12 cellular contexts compared by ENCODE assay signal in genomic region chr1:153357076-153357852, GRCh38. TPM values are rescaled to one million over a fixed set of nuclear protein-coding genes. Genes with fewer than 3 reads are reported as not detected.
A peak's percentile ranks its signal among the peaks of the same experiment; 100 is the strongest.
DNase-seq lines count a peak whose midpoint lies in the region; ATAC-seq and TF ChIP-seq lines count a peak whose summit lies in the region.
"Had no signal": no experiment of that assay in that cellular context is flagged by ENCODE, and none has a peak within 500 bp of the region (broad histone marks: within the 10 kb centered on the region; RNA-seq: fewer than 3 reads in every experiment).

No MANE protein-coding gene starts in this region.

- ATAC-seq in naive thymus-derived CD8-positive, alpha-beta T cell = peak in 1 of 2 donors; percentile 35
- ATAC-seq in GM18517 (IDR thresholded peaks at IDR 0.05; ENCODE audit: unreplicated experiment) (no peak), GM18511 (IDR thresholded peaks at IDR 0.05; ENCODE audit: unreplicated experiment) (no peak)
- ATAC-seq: GM12878 had no signal

- peak overlapping the region; percentile 96 to 99 (median 97) for H3K27ac Mint-ChIP-seq in CD14-positive monocyte
- peak overlapping the region in 2 of 10 donors; percentile 7 to 43 for H3K27ac Mint-ChIP-seq in naive thymus-derived CD8-positive, alpha-beta T cell

- H3K9me3 Mint-ChIP-seq in CD14-positive monocyte = peaks cover 0 to 6% (median 2%) of the 10 kb centered on the region in 7 donors
- no peaks in the 10 kb centered on the region for H3K9me3 Mint-ChIP-seq in naive thymus-derived CD8-positive, alpha-beta T cell

- DNase-seq in CD14-positive monocyte (ENCODE audit: low spot score) = peak; percentile 83
- DNase-seq in NOMO-1 (lab: John Stamatoyannopoulos, UW; ENCODE audit: unreplicated experiment in 2 of 2) = peak; percentile 90 to 94
- DNase-seq in epithelial cell of prostate (ENCODE audit: low read depth, low spot score) = no peak
- DNase-seq in naive thymus-derived CD8-positive, alpha-beta T cell = no peak
- DNase-seq in NCI-H2029 treated with DMSO at 0.1 percent for 48 hours (lab: John Stamatoyannopoulos, UW) = no peak
- DNase-seq in NCI-H2107 (lab: John Stamatoyannopoulos, UW) = no peak
- DNase-seq: mesenchymal stem cell had no signal

- H3K27ac ChIP-seq in epithelial cell of prostate = peak overlapping the region; percentile 90
- H3K27ac ChIP-seq: C4-2B had no signal

- peak; percentile 8 for TF ChIP-seq CTCF in CD14-positive monocyte (IDR thresholded peaks at IDR 0.05)

- H3K4me1 Mint-ChIP-seq in CD14-positive monocyte = peaks cover 67% of the 10 kb centered on the region
- peaks cover 15 to 24% (median 21%) of the 10 kb centered on the region in 4 donors for H3K4me1 Mint-ChIP-seq in naive thymus-derived CD8-positive, alpha-beta T cell

- intact Hi-C loops in CD14-positive monocyte (cut with micrococcal nuclease) = loop anchor here in 1 of 2 donors (1.0 kb wide), 1 partner anchor 47 kb away; no protein-coding TSS in a partner anchor

- H3K4me3 Mint-ChIP-seq in CD14-positive monocyte = peak overlapping the region; percentile 97 to 100
- H3K4me3 Mint-ChIP-seq in naive thymus-derived CD8-positive, alpha-beta T cell = peak overlapping the region in 6 of 10 donors; percentile 44 to 69 (median 52)

- H3K27me3 Mint-ChIP-seq in CD14-positive monocyte (ENCODE audit: low read depth in 3 of 3) = peaks cover 0 to 5% (median 3%) of the 10 kb centered on the region in 3 donors
- peaks cover 0 to 7% (median 3%) of the 10 kb centered on the region in 5 donors for H3K27me3 Mint-ChIP-seq in naive thymus-derived CD8-positive, alpha-beta T cell

- POLR2A ChIA-PET in naive thymus-derived CD8-positive, alpha-beta T cell (lab: Charles Lee) = no interaction called here

- H3K36me3 Mint-ChIP-seq in CD14-positive monocyte = peaks cover 26 to 35% of the 10 kb centered on the region in 2 donors
- no peaks in the 10 kb centered on the region for H3K36me3 Mint-ChIP-seq in naive thymus-derived CD8-positive, alpha-beta T cell

RNA-seq across cellular contexts. Expression of gene S100A9, which starts 0.4 kb away (rescaled TPM):
- over 10,000 TPM; 40,800 to 43,602 TPM for polyA plus RNA-seq in CD14-positive monocyte
- total RNA-seq in naive thymus-derived CD8-positive, alpha-beta T cell = 1 to 10 TPM; 2.2 to 2.8 TPM
- polyA plus RNA-seq in naive thymus-derived CD8-positive, alpha-beta T cell = 10 to 100 TPM in 2 of 3 donors, 1 to 10 TPM in 1; 5.0 to 18.8 (median 18.7) TPM
- total RNA-seq: fibroblast of lung had no signal
- polyA plus RNA-seq: fibroblast of lung had no signal

RNA-seq across cellular contexts. Expression of gene PGLYRP4, which starts 8.6 kb away (rescaled TPM):
- polyA plus RNA-seq in CD14-positive monocyte = not detected
- total RNA-seq in naive thymus-derived CD8-positive, alpha-beta T cell = not detected
- not detected for polyA plus RNA-seq in naive thymus-derived CD8-positive, alpha-beta T cell
- total RNA-seq: fibroblast of lung had no signal
- polyA plus RNA-seq: fibroblast of lung had no signal

RNA-seq across cellular contexts. Expression of gene S100A12, which starts 18.2 kb away (rescaled TPM):
- 1,000 to 10,000 TPM; 2,543 to 2,834 TPM for polyA plus RNA-seq in CD14-positive monocyte
- total RNA-seq in naive thymus-derived CD8-positive, alpha-beta T cell = not detected
- polyA plus RNA-seq in naive thymus-derived CD8-positive, alpha-beta T cell = 1 to 10 TPM in 1 of 3 donors, under 1 TPM in 1, not detected in 1; 0.44 to 1.7 TPM
- total RNA-seq: fibroblast of lung, GM12878 had no signal
- polyA plus RNA-seq: fibroblast of lung, GM12878 had no signal

RNA-seq across cellular contexts. Expression of gene S100A8, which starts 33.6 kb away (rescaled TPM):
- over 10,000 TPM; 27,689 to 30,135 TPM for polyA plus RNA-seq in CD14-positive monocyte
- not detected for total RNA-seq in naive thymus-derived CD8-positive, alpha-beta T cell
- polyA plus RNA-seq in naive thymus-derived CD8-positive, alpha-beta T cell = 10 to 100 TPM in 2 of 3 donors, 1 to 10 TPM in 1; 1.0 to 12.4 (median 11.6) TPM
- total RNA-seq: fibroblast of lung, GM12878 had no signal
- polyA plus RNA-seq: fibroblast of lung had no signal

RNA-seq across cellular contexts. Expression of gene PGLYRP3, which starts 44.5 kb away (rescaled TPM):
- not detected for polyA plus RNA-seq in CD14-positive monocyte
- total RNA-seq in naive thymus-derived CD8-positive, alpha-beta T cell = not detected
- polyA plus RNA-seq in naive thymus-derived CD8-positive, alpha-beta T cell = not detected
- total RNA-seq: fibroblast of lung, GM12878 had no signal
- polyA plus RNA-seq: fibroblast of lung had no signal

Comparison
In these comparisons a context has a peak if more than half of its experiments do, and no peak if none do; other contexts are left out.
1. DNase-seq: peak in CD14-positive monocyte (single experiment) and NOMO-1 (2 of 2); none in epithelial cell of prostate (single experiment), naive thymus-derived CD8-positive, alpha-beta T cell (0 of 10), NCI-H2029 treated with DMSO at 0.1 percent for 48 hours (single experiment) and NCI-H2107 (single experiment).
2. RNA of gene S100A9, which starts 0.4 kb away (polyA plus RNA-seq): 40,800 to 43,602 TPM in CD14-positive monocyte; 5.0 to 18.8 TPM in naive thymus-derived CD8-positive, alpha-beta T cell; every median in the first group is over 1,000 times any median in the second.
3. RNA of gene S100A12, which starts 18.2 kb away (polyA plus RNA-seq): 2,543 to 2,834 TPM in CD14-positive monocyte; 0.44 to 1.7 TPM in naive thymus-derived CD8-positive, alpha-beta T cell; every median in the first group is over 100 times any median in the second.